Comparison of ENCODE assay signal across 20 cellular contexts in genomic region chrX:133880032-133880443, GRCh38.
A peak's percentile ranks its signal among the peaks of the same experiment; 100 is the strongest.
DNase-seq lines count a peak whose midpoint lies in the region; ATAC-seq and FAIRE-seq lines count a peak whose summit lies in the region.
"Had no signal": no experiment of that assay in that cellular context is flagged by ENCODE, and none has a peak within 500 bp of the region (broad histone marks: within the 10 kb centered on the region; RNA-seq: fewer than 3 reads in every experiment).

No MANE protein-coding gene starts in this region.

- FAIRE-seq in G401.6 (lab: Jason Lieb, UNC) = peak; percentile 37

- peak; percentile 6 for DNase-seq in NCI-H510A treated with DMSO at 0.1 percent for 48 hours (lab: John Stamatoyannopoulos, UW)
- DNase-seq in GOT3 (lab: John Stamatoyannopoulos, UW) = no peak
- DNase-seq in dedifferentiated amniotic fluid mesenchymal stem cell (ENCODE audit: extremely low spot score) = no peak
- no peak for DNase-seq in activated naive CD4-positive, alpha-beta T cell (lab: John Stamatoyannopoulos, UW)
- DNase-seq in NCI-H2029 treated with DMSO at 0.1 percent for 48 hours (lab: John Stamatoyannopoulos, UW) = no peak
- DNase-seq: ACHN; amniotic stem cell; CD4-positive, CD25-positive, alpha-beta regulatory T cell; central memory CD4-positive, alpha-beta T cell; effector memory CD8-positive, alpha-beta T cell; EL; heart left ventricle; NCI-H2227 treated with DMSO at 0.1 percent for 48 hours; SIG-M5; stimulated activated CD4-positive, alpha-beta T cell treated with anti-CD3 and anti-CD28 coated beads, Interleukin-2, amount 100 ng/mL, for 48 hours had no signal

- ATAC-seq in GM19351 (IDR thresholded peaks at IDR 0.05; ENCODE audit: unreplicated experiment) (peak; percentile 97), HG03064 (IDR thresholded peaks at IDR 0.05; ENCODE audit: low read depth, unreplicated experiment) (peak; percentile 81)
- ATAC-seq: activated CD4-positive, CD25-positive, alpha-beta regulatory T cell treated with anti-CD3 and anti-CD28 coated beads, Interleukin-2, amount 50 U/mL, for 24 hours; effector memory CD8-positive, alpha-beta T cell; GM23338; heart left ventricle had no signal
